Comparison of ENCODE assay signal across 14 cellular contexts in genomic region chr12:132836803-132837331, GRCh38. TPM values are rescaled to one million over a fixed set of nuclear protein-coding genes. Genes with fewer than 3 reads are reported as not detected.
A peak's percentile ranks its signal among the peaks of the same experiment; 100 is the strongest.
DNase-seq lines count a peak whose midpoint lies in the region; ATAC-seq, FAIRE-seq and TF ChIP-seq lines count a peak whose summit lies in the region.
"Had no signal": no experiment of that assay in that cellular context is flagged by ENCODE, and none has a peak within 500 bp of the region (broad histone marks: within the 10 kb centered on the region; RNA-seq: fewer than 3 reads in every experiment).

No MANE protein-coding gene starts in this region.

- intact Hi-C loops in activated CD8-positive, alpha-beta T cell treated with anti-CD3 and anti-CD28 coated beads for 36 hours (cut with micrococcal nuclease): no loop called here

- no peaks in the 10 kb centered on the region for H3K9me3 Mint-ChIP-seq in T-helper 2 cell treated with Interferon-gamma antibody and Interleukin-4, amounts not matched to agents 5 μg/mL and 100 μg/mL, for 36 hours
- H3K9me3 Mint-ChIP-seq in activated CD8-positive, alpha-beta T cell treated with anti-CD3 and anti-CD28 coated beads for 36 hours: no peaks in the 10 kb centered on the region

- no peaks in the 10 kb centered on the region for H3K9me3 ChIP-seq in mucosa of rectum (ENCODE audit: control insufficient read depth in 2 of 2, low read length in 2 of 2)
- H3K9me3 ChIP-seq: A549 had no signal

- H3K27ac ChIP-seq in mucosa of rectum (ENCODE audit: low read depth in 2 of 2, low read length in 2 of 2): peak overlapping the region; percentile 13 to 52
- H3K27ac ChIP-seq: A549 had no signal

- H3K4me3 Mint-ChIP-seq in T-helper 2 cell treated with Interferon-gamma antibody and Interleukin-4, amounts not matched to agents 5 μg/mL and 100 μg/mL, for 36 hours: peak overlapping the region; percentile 68
- peak overlapping the region; percentile 67 for H3K4me3 Mint-ChIP-seq in activated CD8-positive, alpha-beta T cell treated with anti-CD3 and anti-CD28 coated beads for 36 hours

- H3K27me3 ChIP-seq in mucosa of rectum (ENCODE audit: control insufficient read depth in 2 of 2, insufficient read depth in 2 of 2, low read length in 2 of 2): no peaks in the 10 kb centered on the region
- H3K27me3 ChIP-seq: dorsolateral prefrontal cortex had no signal

- no peak for DNase-seq in T-helper 2 cell treated with Interferon-gamma antibody and Interleukin-4, amounts not matched to agents 5 μg/mL and 100 μg/mL, for 36 hours (ENCODE audit: low spot score)
- DNase-seq in T-helper 2 cell (no peak), GM12891 (ENCODE audit: insufficient read length, low spot score) (no peak), SHP77 treated with DMSO at 0.1 percent for 48 hours (lab: John Stamatoyannopoulos, UW) (no peak)
- DNase-seq in activated CD8-positive, alpha-beta T cell treated with anti-CD3 and anti-CD28 coated beads for 36 hours: no peak
- no peak for DNase-seq in activated CD4-positive, CD25-positive, alpha-beta regulatory T cell (lab: John Stamatoyannopoulos, UW)
- DNase-seq: Calu3, HCEC 1CT, NCI-H187 treated with DMSO at 0.1 percent for 48 hours, NCI-H774 had no signal

- ATAC-seq in activated CD8-positive, alpha-beta T cell treated with anti-CD3 and anti-CD28 coated beads for 36 hours: no peak
- no peak for ATAC-seq in GM18858 (IDR thresholded peaks at IDR 0.05; ENCODE audit: unreplicated experiment)

- H3K27ac Mint-ChIP-seq in T-helper 2 cell treated with Interferon-gamma antibody and Interleukin-4, amounts not matched to agents 5 μg/mL and 100 μg/mL, for 36 hours: peak overlapping the region; percentile 65
- peak overlapping the region; percentile 72 for H3K27ac Mint-ChIP-seq in activated CD8-positive, alpha-beta T cell treated with anti-CD3 and anti-CD28 coated beads for 36 hours

- peaks cover 21 to 27% of the 10 kb centered on the region in 2 donors for H3K36me3 ChIP-seq in mucosa of rectum (ENCODE audit: control insufficient read depth in 2 of 2, insufficient read depth in 2 of 2, low read length in 2 of 2)

- no peak overlapping the region for H3K9ac ChIP-seq in mucosa of rectum (ENCODE audit: low read depth in 1 of 2, low read length in 2 of 2)

- peaks cover 59% of the 10 kb centered on the region for H3K36me3 Mint-ChIP-seq in T-helper 2 cell treated with Interferon-gamma antibody and Interleukin-4, amounts not matched to agents 5 μg/mL and 100 μg/mL, for 36 hours (ENCODE audit: low read depth)
- H3K36me3 Mint-ChIP-seq in activated CD8-positive, alpha-beta T cell treated with anti-CD3 and anti-CD28 coated beads for 36 hours (ENCODE audit: low read depth): peaks cover 31% of the 10 kb centered on the region

- FAIRE-seq in GM12891 (lab: Jason Lieb, UNC): peak; percentile 38
- FAIRE-seq: A549 had no signal

- no peaks in the 10 kb centered on the region for H3K27me3 Mint-ChIP-seq in T-helper 2 cell treated with Interferon-gamma antibody and Interleukin-4, amounts not matched to agents 5 μg/mL and 100 μg/mL, for 36 hours (ENCODE audit: low read depth)
- no peaks in the 10 kb centered on the region for H3K27me3 Mint-ChIP-seq in activated CD8-positive, alpha-beta T cell treated with anti-CD3 and anti-CD28 coated beads for 36 hours

- no peak overlapping the region for H3K4me3 ChIP-seq in mucosa of rectum (ENCODE audit: low read length in 2 of 2)
- H3K4me3 ChIP-seq: A549, dorsolateral prefrontal cortex had no signal

- TF ChIP-seq CTCF in activated CD8-positive, alpha-beta T cell treated with anti-CD3 and anti-CD28 coated beads for 36 hours (IDR thresholded peaks at IDR 0.05): no peak

- peaks cover 4 to 13% of the 10 kb centered on the region in 2 donors for H3K4me1 ChIP-seq in mucosa of rectum (ENCODE audit: control insufficient read depth in 2 of 2, insufficient read depth in 2 of 2, low read length in 2 of 2)
- H3K4me1 ChIP-seq: A549 had no signal

- POLR2A ChIA-PET in activated CD8-positive, alpha-beta T cell treated with anti-CD3 and anti-CD28 coated beads for 36 hours (lab: Charles Lee): interaction anchor here (0.6 kb wide), 1 partner anchor 48 kb away, joined by 3 read pairs; no protein-coding TSS in a partner anchor

- peaks cover 25% of the 10 kb centered on the region for H3K4me1 Mint-ChIP-seq in T-helper 2 cell treated with Interferon-gamma antibody and Interleukin-4, amounts not matched to agents 5 μg/mL and 100 μg/mL, for 36 hours (ENCODE audit: low read depth)
- peaks cover 44% of the 10 kb centered on the region for H3K4me1 Mint-ChIP-seq in activated CD8-positive, alpha-beta T cell treated with anti-CD3 and anti-CD28 coated beads for 36 hours (ENCODE audit: low read depth)

- no peak for TF ChIP-seq POLR2A in GM12891 (IDR thresholded peaks at IDR 0.05; ENCODE audit: low read depth, low read length)

- CTCF ChIA-PET in activated CD8-positive, alpha-beta T cell treated with anti-CD3 and anti-CD28 coated beads for 36 hours (lab: Charles Lee): interaction anchor here (0.8 kb wide), 1 partner anchor 69 kb away, joined by 3 read pairs; no protein-coding TSS in a partner anchor

TF ChIP-seq in GM12891, 5 proteins besides CTCF, POLR2A, EP300 and RAD21:
- no peak for TF ChIP-seq POU2F2 (IDR thresholded peaks at IDR 0.05; ENCODE audit: low read depth, low read length)
- TF ChIP-seq TAF1 (IDR thresholded peaks at IDR 0.05; ENCODE audit: low read depth, low read length): no peak
- no peak for TF ChIP-seq POLR2AphosphoS5 (IDR thresholded peaks at IDR 0.05; ENCODE audit: low read depth, low read length)
- no peak for TF ChIP-seq PAX5 (IDR thresholded peaks at IDR 0.05; ENCODE audit: insufficient read depth, low read length, severe bottlenecking)
- no peak for TF ChIP-seq SPI1 (IDR thresholded peaks at IDR 0.05; ENCODE audit: low read depth, low read length)
TF ChIP-seq in GM12891: peak in this region for 0.

RNA-seq across cellular contexts. Expression of gene GOLGA3, which starts 8.2 kb away (rescaled TPM):
- 9.0 TPM for polyA plus RNA-seq in GM12891 (2012; ENCODE audit: low read depth, missing spikeins)
- total RNA-seq in activated CD8-positive, alpha-beta T cell treated with anti-CD3 and anti-CD28 coated beads for 36 hours: 10 to 100 TPM; 52.2 to 55.6 TPM

RNA-seq across cellular contexts. Expression of gene CHFR, which starts 50.5 kb away (rescaled TPM):
- polyA plus RNA-seq in GM12891 (2012; ENCODE audit: low read depth, missing spikeins): 25.7 TPM
- 10 to 100 TPM; 40.5 to 51.2 TPM for total RNA-seq in activated CD8-positive, alpha-beta T cell treated with anti-CD3 and anti-CD28 coated beads for 36 hours
